11 cellular contexts compared by ENCODE assay signal in the genomic region with DNA sequence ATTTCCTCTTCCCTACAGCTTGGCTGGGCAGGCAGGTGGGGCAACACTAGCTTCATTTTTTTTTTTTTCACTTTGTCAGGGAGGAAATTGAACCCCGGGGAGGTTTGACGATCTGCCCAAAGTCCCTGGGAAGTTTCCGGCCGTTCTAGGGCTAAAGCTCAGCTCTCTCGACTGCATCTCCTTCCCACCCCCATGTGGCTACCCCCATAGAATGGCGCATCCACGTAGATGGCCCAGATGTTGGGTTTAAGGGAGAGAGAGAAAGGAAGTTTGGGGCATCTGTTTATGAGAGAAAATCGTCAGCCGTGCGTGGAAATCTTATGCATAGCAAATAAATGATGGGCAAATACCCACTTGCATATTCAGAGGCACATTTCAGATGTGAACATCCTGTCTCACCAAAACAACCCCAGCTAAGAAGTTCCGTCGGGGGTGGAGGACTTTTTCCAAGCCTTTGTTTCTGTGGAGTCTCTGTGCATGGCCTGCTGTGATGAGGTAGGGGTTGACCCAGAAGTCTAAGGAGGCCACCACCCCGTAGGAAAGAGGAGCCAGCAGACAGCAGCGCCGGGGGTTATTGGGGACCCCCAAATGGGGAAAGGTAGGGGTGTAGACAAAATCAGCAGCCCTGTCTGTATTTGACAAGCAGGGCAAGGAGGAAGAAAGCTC. TPM values are rescaled to one million over a fixed set of nuclear protein-coding genes. Genes with fewer than 3 reads are reported as not detected.
DNase-seq lines count a peak whose midpoint lies in the region; ATAC-seq and TF ChIP-seq lines count a peak whose summit lies in the region.
"Had no signal": no experiment of that assay in that cellular context is flagged by ENCODE, and none has a peak within 500 bp of the region (broad histone marks: within the 10 kb centered on the region; RNA-seq: fewer than 3 reads in every experiment).

No MANE protein-coding gene starts in this region.

- H2AFZ ChIP-seq in GM23338 = peak overlapping the region; percentile 23; the same call in 1 of the 2 replicates
- H2AFZ ChIP-seq: parathyroid adenoma had no signal

- no peaks in the 10 kb centered on the region for H4K20me1 ChIP-seq in GM23338 (replicated peaks; ENCODE audit: insufficient read depth)

- H3K9me3 Mint-ChIP-seq in GM23338 = peaks cover 21% of the 10 kb centered on the region
- no peaks in the 10 kb centered on the region for H3K9me3 Mint-ChIP-seq in central memory CD8-positive, alpha-beta T cell

- DNase-seq in GM23338 (ENCODE audit: low spot score) = no peak
- peak; percentile 53 to 60 for DNase-seq in activated CD4-positive, alpha-beta T cell treated with anti-CD3 and anti-CD28 coated beads, Interleukin-2, amount 50 U/mL, for 4 hours
- peak; percentile 32 to 58 for DNase-seq in central memory CD8-positive, alpha-beta T cell (ENCODE audit: low spot score in 2 of 2)
- DNase-seq in stimulated activated CD4-positive, alpha-beta T cell treated with anti-CD3 and anti-CD28 coated beads, Interleukin-4, amount 100 ng/mL, for 24 hours = peak; percentile 67
- no peak for DNase-seq in iPS-NIHi7 (ENCODE audit: extremely low spot score)
- no peak for DNase-seq in DMS114 treated with DMSO at 0.1 percent for 48 hours (lab: John Stamatoyannopoulos, UW; ENCODE audit: unreplicated experiment)
- DNase-seq: kidney glomerular epithelial cell had no signal

- H3K4me1 ChIP-seq in GM23338 (ENCODE audit: insufficient read depth) = peaks cover 29% of the 10 kb centered on the region
- H3K4me1 ChIP-seq: Caco-2, parathyroid adenoma had no signal

- H3K4me3 Mint-ChIP-seq in GM23338 = no peak overlapping the region; the same call in 2 of the 3 replicates
- peak overlapping the region; percentile 82 for H3K4me3 Mint-ChIP-seq in central memory CD8-positive, alpha-beta T cell

- no peak overlapping the region for H3K4me3 ChIP-seq in GM23338

- peaks cover 52% of the 10 kb centered on the region for H3K4me1 Mint-ChIP-seq in GM23338
- H3K4me1 Mint-ChIP-seq in central memory CD8-positive, alpha-beta T cell = peaks cover 75% of the 10 kb centered on the region

- no peak for TF ChIP-seq CTCF in GM23338 (conservative IDR thresholded peaks at IDR 0.05; ENCODE audit: low read depth in 2 of 2)

- no peak for ATAC-seq in GM23338
- peak; percentile 65 for ATAC-seq in central memory CD8-positive, alpha-beta T cell (replicated peaks; ENCODE audit: extremely low read depth, poor library complexity, severe bottlenecking)
- ATAC-seq in HG03571 (IDR thresholded peaks at IDR 0.05; ENCODE audit: unreplicated experiment) = no peak
- no peak for ATAC-seq in HG03520 (IDR thresholded peaks at IDR 0.05; ENCODE audit: unreplicated experiment)

- peaks cover 5% of the 10 kb centered on the region; the same call in 1 of the 2 replicates for H3F3A ChIP-seq in GM23338 (replicated peaks; ENCODE audit: low read depth)

- no peaks in the 10 kb centered on the region for H3K27me3 ChIP-seq in GM23338 (ENCODE audit: insufficient read depth)

- no peak overlapping the region for H3K27ac Mint-ChIP-seq in GM23338
- peak overlapping the region; percentile 99 for H3K27ac Mint-ChIP-seq in central memory CD8-positive, alpha-beta T cell (ENCODE audit: low read depth)

- H3K36me3 ChIP-seq in GM23338 (ENCODE audit: insufficient read depth) = no peaks in the 10 kb centered on the region

- H3K27me3 Mint-ChIP-seq in GM23338 (ENCODE audit: insufficient read depth, low read depth, poor library complexity) = peaks cover 8% of the 10 kb centered on the region
- H3K27me3 Mint-ChIP-seq in central memory CD8-positive, alpha-beta T cell = no peaks in the 10 kb centered on the region

- H3K9me2 ChIP-seq in GM23338 (ENCODE audit: insufficient read depth) = peaks cover 8% of the 10 kb centered on the region; the same call in 1 of the 2 replicates

- peaks cover 20% of the 10 kb centered on the region for H3K36me3 Mint-ChIP-seq in GM23338 (ENCODE audit: low read depth)
- peaks cover 17% of the 10 kb centered on the region for H3K36me3 Mint-ChIP-seq in central memory CD8-positive, alpha-beta T cell (ENCODE audit: insufficient read depth)

- peak overlapping the region; percentile 74; the same call in 1 of the 2 replicates for H3K27ac ChIP-seq in GM23338 (ENCODE audit: low read depth)
- H3K27ac ChIP-seq: parathyroid adenoma had no signal

- peak overlapping the region; percentile 30; the same call in 1 of the 2 replicates for H3K4me2 ChIP-seq in GM23338

- no peaks in the 10 kb centered on the region for H3K79me2 ChIP-seq in GM23338 (replicated peaks; ENCODE audit: insufficient read depth)
- H3K79me2 ChIP-seq: parathyroid adenoma had no signal

TF ChIP-seq in GM23338, 12 proteins besides CTCF, POLR2A, EP300 and RAD21 (continues in another document):
- TF ChIP-seq NANOG (IDR thresholded peaks at IDR 0.05; ENCODE audit: borderline replicate concordance) = no peak
- no peak for TF ChIP-seq ZNF114 (CRISPR knock-in tag; IDR thresholded peaks at IDR 0.05)
- no peak for TF ChIP-seq JUNB (IDR thresholded peaks at IDR 0.05; ENCODE audit: unreplicated experiment)
- TF ChIP-seq CREB1 (CRISPR knock-in tag; IDR thresholded peaks at IDR 0.05; ENCODE audit: low read depth) = no peak
- no peak for TF ChIP-seq POLR2AphosphoS5 (IDR thresholded peaks at IDR 0.05; ENCODE audit: low read depth)
- no peak for TF ChIP-seq EZH2 (IDR thresholded peaks at IDR 0.05; ENCODE audit: low read depth, unreplicated experiment)
- no peak for TF ChIP-seq EZH2phosphoT487 (IDR thresholded peaks at IDR 0.05; ENCODE audit: unreplicated experiment)
- TF ChIP-seq, protein P1, sequence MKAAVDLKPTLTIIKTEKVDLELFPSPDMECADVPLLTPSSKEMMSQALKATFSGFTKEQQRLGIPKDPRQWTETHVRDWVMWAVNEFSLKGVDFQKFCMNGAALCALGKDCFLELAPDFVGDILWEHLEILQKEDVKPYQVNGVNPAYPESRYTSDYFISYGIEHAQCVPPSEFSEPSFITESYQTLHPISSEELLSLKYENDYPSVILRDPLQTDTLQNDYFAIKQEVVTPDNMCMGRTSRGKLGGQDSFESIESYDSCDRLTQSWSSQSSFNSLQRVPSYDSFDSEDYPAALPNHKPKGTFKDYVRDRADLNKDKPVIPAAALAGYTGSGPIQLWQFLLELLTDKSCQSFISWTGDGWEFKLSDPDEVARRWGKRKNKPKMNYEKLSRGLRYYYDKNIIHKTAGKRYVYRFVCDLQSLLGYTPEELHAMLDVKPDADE (IDR thresholded peaks at IDR 0.05) = no peak
- no peak for TF ChIP-seq STAT1 (IDR thresholded peaks at IDR 0.05; ENCODE audit: unreplicated experiment)
- no peak for TF ChIP-seq ZNF331 (CRISPR knock-in tag; IDR thresholded peaks at IDR 0.05; ENCODE audit: low read depth)
- TF ChIP-seq, protein P2, sequence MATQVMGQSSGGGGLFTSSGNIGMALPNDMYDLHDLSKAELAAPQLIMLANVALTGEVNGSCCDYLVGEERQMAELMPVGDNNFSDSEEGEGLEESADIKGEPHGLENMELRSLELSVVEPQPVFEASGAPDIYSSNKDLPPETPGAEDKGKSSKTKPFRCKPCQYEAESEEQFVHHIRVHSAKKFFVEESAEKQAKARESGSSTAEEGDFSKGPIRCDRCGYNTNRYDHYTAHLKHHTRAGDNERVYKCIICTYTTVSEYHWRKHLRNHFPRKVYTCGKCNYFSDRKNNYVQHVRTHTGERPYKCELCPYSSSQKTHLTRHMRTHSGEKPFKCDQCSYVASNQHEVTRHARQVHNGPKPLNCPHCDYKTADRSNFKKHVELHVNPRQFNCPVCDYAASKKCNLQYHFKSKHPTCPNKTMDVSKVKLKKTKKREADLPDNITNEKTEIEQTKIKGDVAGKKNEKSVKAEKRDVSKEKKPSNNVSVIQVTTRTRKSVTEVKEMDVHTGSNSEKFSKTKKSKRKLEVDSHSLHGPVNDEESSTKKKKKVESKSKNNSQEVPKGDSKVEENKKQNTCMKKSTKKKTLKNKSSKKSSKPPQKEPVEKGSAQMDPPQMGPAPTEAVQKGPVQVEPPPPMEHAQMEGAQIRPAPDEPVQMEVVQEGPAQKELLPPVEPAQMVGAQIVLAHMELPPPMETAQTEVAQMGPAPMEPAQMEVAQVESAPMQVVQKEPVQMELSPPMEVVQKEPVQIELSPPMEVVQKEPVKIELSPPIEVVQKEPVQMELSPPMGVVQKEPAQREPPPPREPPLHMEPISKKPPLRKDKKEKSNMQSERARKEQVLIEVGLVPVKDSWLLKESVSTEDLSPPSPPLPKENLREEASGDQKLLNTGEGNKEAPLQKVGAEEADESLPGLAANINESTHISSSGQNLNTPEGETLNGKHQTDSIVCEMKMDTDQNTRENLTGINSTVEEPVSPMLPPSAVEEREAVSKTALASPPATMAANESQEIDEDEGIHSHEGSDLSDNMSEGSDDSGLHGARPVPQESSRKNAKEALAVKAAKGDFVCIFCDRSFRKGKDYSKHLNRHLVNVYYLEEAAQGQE (IDR thresholded peaks at IDR 0.05; ENCODE audit: unreplicated experiment) = no peak

RNA-seq across cellular contexts. Expression of gene ZNF831, which starts 40.5 kb away (rescaled TPM):
- total RNA-seq in GM23338 (2014; rRNA removed; shearing (Covaris generic)) = not detected in 2 replicates
- polyA plus RNA-seq in GM23338 (2016; fragmentation: Nextera tagmentation; extraction: Ambion mirVana) = not detected in 2 replicates
- total RNA-seq: Caco-2 had no signal

Comparison
In these comparisons a context has a peak if more than half of its experiments do, and no peak if none do; other contexts are left out.
1. DNase-seq: peak in activated CD4-positive, alpha-beta T cell treated with anti-CD3 and anti-CD28 coated beads, Interleukin-2, amount 50 U/mL, for 4 hours (2 of 2), central memory CD8-positive, alpha-beta T cell (2 of 2) and stimulated activated CD4-positive, alpha-beta T cell treated with anti-CD3 and anti-CD28 coated beads, Interleukin-4, amount 100 ng/mL, for 24 hours (single experiment); none in GM23338 (single experiment), iPS-NIHi7 (single experiment) and DMS114 treated with DMSO at 0.1 percent for 48 hours (single experiment).